Comparison of ENCODE assay signal across 11 cellular contexts in genomic region chr6:106609699-106610098, GRCh38. TPM values are rescaled to one million over a fixed set of nuclear protein-coding genes. Genes with fewer than 3 reads are reported as not detected.
DNase-seq lines count a peak whose midpoint lies in the region; ATAC-seq and TF ChIP-seq lines count a peak whose summit lies in the region.
"Had no signal": no experiment of that assay in that cellular context is flagged by ENCODE, and none has a peak within 500 bp of the region (broad histone marks: within the 10 kb centered on the region; RNA-seq: fewer than 3 reads in every experiment).

No MANE protein-coding gene starts in this region.

- WGBS in hepatocyte (ENCODE audit: low lambda C conversion rate, missing lambda C conversion rate): 78% methylated on average over 6 of the region's 6 CpGs

- no peaks in the 10 kb centered on the region for H3K9me2 ChIP-seq in hepatocyte (replicated peaks; ENCODE audit: insufficient read depth)

- no peak overlapping the region for H3K27ac Mint-ChIP-seq in activated T-helper 1 cell treated with anti-CD3 and anti-CD28 coated beads, Interleukin-12 subunit alpha, Interleukin-12 subunit beta, Interleukin-2, Interleukin-4 antibody, amounts not matched to agents 30 ng/mL and 10 ng/mL and 1 ng/mL, durations not matched to agents 14 hours and 24 hours and 36 hours
- H3K27ac Mint-ChIP-seq: stimulated activated naive CD8-positive, alpha-beta T cell treated with anti-CD3 and anti-CD28 coated beads, Interleukin-15, Interleukin-2, amounts not matched to agents 100 ng/mL and 50 ng/mL, for 24 hours had no signal

- intact Hi-C loops in activated T-helper 1 cell treated with anti-CD3 and anti-CD28 coated beads, Interleukin-12 subunit alpha, Interleukin-12 subunit beta, Interleukin-2, Interleukin-4 antibody, amounts not matched to agents 30 ng/mL and 10 ng/mL and 1 ng/mL, durations not matched to agents 14 hours and 24 hours and 36 hours (cut with micrococcal nuclease): loop anchor here (5.0 kb wide), 1 partner anchor 272 kb away; no protein-coding TSS in a partner anchor

- H3K4me1 ChIP-seq in hepatocyte (ENCODE audit: insufficient read depth): no peaks in the 10 kb centered on the region

- H3K4me3 ChIP-seq in hepatocyte: no peak overlapping the region

- H3K27ac ChIP-seq in hepatocyte: no peak overlapping the region
- H3K27ac ChIP-seq: epithelial cell of prostate, KMS-11 had no signal

- no peaks in the 10 kb centered on the region for H3K79me2 ChIP-seq in hepatocyte

- DNase-seq in D341Med (ENCODE audit: low spot score): peak; percentile 55
- DNase-seq in SHP77 treated with DMSO at 0.1 percent for 48 hours (lab: John Stamatoyannopoulos, UW): peak; percentile 6
- peak; percentile 50 for DNase-seq in hepatocyte (ENCODE audit: low spot score)
- no peak for DNase-seq in activated effector memory CD4-positive, alpha-beta T cell treated with anti-CD3 and anti-CD28 coated beads, Interleukin-2, amount 50 U/mL, for 16 hours
- DNase-seq in activated T-helper 1 cell treated with anti-CD3 and anti-CD28 coated beads, Interleukin-12 subunit alpha, Interleukin-12 subunit beta, Interleukin-2, Interleukin-4 antibody, amounts not matched to agents 30 ng/mL and 10 ng/mL and 1 ng/mL, durations not matched to agents 14 hours and 24 hours and 36 hours (ENCODE audit: low spot score): no peak

- TF ChIP-seq CTCF in hepatocyte (IDR thresholded peaks at IDR 0.05; ENCODE audit: poor library complexity): peak; percentile 48

- no peak overlapping the region for H2AFZ ChIP-seq in hepatocyte

- H3K4me1 Mint-ChIP-seq in activated T-helper 1 cell treated with anti-CD3 and anti-CD28 coated beads, Interleukin-12 subunit alpha, Interleukin-12 subunit beta, Interleukin-2, Interleukin-4 antibody, amounts not matched to agents 30 ng/mL and 10 ng/mL and 1 ng/mL, durations not matched to agents 14 hours and 24 hours and 36 hours (ENCODE audit: low read depth): peaks cover 23% of the 10 kb centered on the region

- no peaks in the 10 kb centered on the region for H3K27me3 Mint-ChIP-seq in activated T-helper 1 cell treated with anti-CD3 and anti-CD28 coated beads, Interleukin-12 subunit alpha, Interleukin-12 subunit beta, Interleukin-2, Interleukin-4 antibody, amounts not matched to agents 30 ng/mL and 10 ng/mL and 1 ng/mL, durations not matched to agents 14 hours and 24 hours and 36 hours (ENCODE audit: insufficient read depth)
- H3K27me3 Mint-ChIP-seq: stimulated activated naive CD8-positive, alpha-beta T cell treated with anti-CD3 and anti-CD28 coated beads, Interleukin-15, Interleukin-2, amounts not matched to agents 100 ng/mL and 50 ng/mL, for 24 hours had no signal

- H3K27me3 ChIP-seq in hepatocyte: no peaks in the 10 kb centered on the region

- H3K36me3 Mint-ChIP-seq in activated T-helper 1 cell treated with anti-CD3 and anti-CD28 coated beads, Interleukin-12 subunit alpha, Interleukin-12 subunit beta, Interleukin-2, Interleukin-4 antibody, amounts not matched to agents 30 ng/mL and 10 ng/mL and 1 ng/mL, durations not matched to agents 14 hours and 24 hours and 36 hours (ENCODE audit: low read depth): peaks cover 17% of the 10 kb centered on the region

- ATAC-seq in HG03135 (IDR thresholded peaks at IDR 0.05; ENCODE audit: unreplicated experiment): peak; percentile 51
- no peak for ATAC-seq in HG02798 (IDR thresholded peaks at IDR 0.05; ENCODE audit: poor library complexity, unreplicated experiment)
- no peak for ATAC-seq in HG02623 (IDR thresholded peaks at IDR 0.05; ENCODE audit: unreplicated experiment)

- no peaks in the 10 kb centered on the region for H3K9me3 Mint-ChIP-seq in activated T-helper 1 cell treated with anti-CD3 and anti-CD28 coated beads, Interleukin-12 subunit alpha, Interleukin-12 subunit beta, Interleukin-2, Interleukin-4 antibody, amounts not matched to agents 30 ng/mL and 10 ng/mL and 1 ng/mL, durations not matched to agents 14 hours and 24 hours and 36 hours
- H3K9me3 Mint-ChIP-seq: stimulated activated naive CD8-positive, alpha-beta T cell treated with anti-CD3 and anti-CD28 coated beads, Interleukin-15, Interleukin-2, amounts not matched to agents 100 ng/mL and 50 ng/mL, for 24 hours had no signal

- no peaks in the 10 kb centered on the region for H3K36me3 ChIP-seq in hepatocyte (replicated peaks; ENCODE audit: insufficient read depth, low read depth)

- H4K20me1 ChIP-seq in hepatocyte (ENCODE audit: insufficient read depth, poor library complexity, severe bottlenecking): no peaks in the 10 kb centered on the region

- H3K4me3 Mint-ChIP-seq in activated T-helper 1 cell treated with anti-CD3 and anti-CD28 coated beads, Interleukin-12 subunit alpha, Interleukin-12 subunit beta, Interleukin-2, Interleukin-4 antibody, amounts not matched to agents 30 ng/mL and 10 ng/mL and 1 ng/mL, durations not matched to agents 14 hours and 24 hours and 36 hours: no peak overlapping the region
- H3K4me3 Mint-ChIP-seq: stimulated activated naive CD8-positive, alpha-beta T cell treated with anti-CD3 and anti-CD28 coated beads, Interleukin-15, Interleukin-2, amounts not matched to agents 100 ng/mL and 50 ng/mL, for 24 hours had no signal

- H3K9me3 ChIP-seq in hepatocyte (ENCODE audit: low read depth): no peaks in the 10 kb centered on the region

- no peak overlapping the region for H3K4me2 ChIP-seq in hepatocyte
- H3K4me2 ChIP-seq: KMS-11 had no signal

RNA-seq across cellular contexts. Expression of gene RTN4IP1, which starts 19.6 kb away (rescaled TPM):
- total RNA-seq in hepatocyte: 4.9 and 8.5 TPM in 2 replicates
- 6.0 and 6.2 TPM in 2 replicates for polyA plus RNA-seq in hepatocyte
- total RNA-seq in activated T-helper 1 cell treated with anti-CD3 and anti-CD28 coated beads, Interleukin-12 subunit alpha, Interleukin-12 subunit beta, Interleukin-2, Interleukin-4 antibody, amounts not matched to agents 30 ng/mL and 10 ng/mL and 1 ng/mL, durations not matched to agents 14 hours and 24 hours and 36 hours: 6.4 and 6.8 TPM in 2 replicates

RNA-seq across cellular contexts. Expression of gene QRSL1, which starts 19.7 kb away (rescaled TPM):
- 13.6 and 16.1 TPM in 2 replicates for total RNA-seq in hepatocyte
- 9.9 and 11.4 TPM in 2 replicates for polyA plus RNA-seq in hepatocyte
- total RNA-seq in activated T-helper 1 cell treated with anti-CD3 and anti-CD28 coated beads, Interleukin-12 subunit alpha, Interleukin-12 subunit beta, Interleukin-2, Interleukin-4 antibody, amounts not matched to agents 30 ng/mL and 10 ng/mL and 1 ng/mL, durations not matched to agents 14 hours and 24 hours and 36 hours: 18.6 and 21.9 TPM in 2 replicates

Comparison
In these comparisons a context has a peak if more than half of its experiments do, and no peak if none do; other contexts are left out.
1. DNase-seq: peak in D341Med (single experiment), SHP77 treated with DMSO at 0.1 percent for 48 hours (single experiment) and hepatocyte (single experiment); none in activated effector memory CD4-positive, alpha-beta T cell treated with anti-CD3 and anti-CD28 coated beads, Interleukin-2, amount 50 U/mL, for 16 hours (single experiment) and activated T-helper 1 cell treated with anti-CD3 and anti-CD28 coated beads, Interleukin-12 subunit alpha, Interleukin-12 subunit beta, Interleukin-2, Interleukin-4 antibody, amounts not matched to agents 30 ng/mL and 10 ng/mL and 1 ng/mL, durations not matched to agents 14 hours and 24 hours and 36 hours (single experiment).